1 cellular context compared by ENCODE assay signal in genomic region chr16:30063278-30063892, GRCh38.
A peak's percentile ranks its signal among the peaks of the same experiment; 100 is the strongest.
TF ChIP-seq lines count a peak whose summit lies in the region.

No MANE protein-coding gene starts in this region.

TF ChIP-seq in HepG2, 621 proteins besides CTCF, POLR2A, EP300 and RAD21 (continued from another document and continues in another):
- TF ChIP-seq HES4 (CRISPR knock-in tag; IDR thresholded peaks at IDR 0.05; ENCODE audit: borderline replicate concordance), result peak; percentile 51; the same call in 1 of the 2 replicates
- TF ChIP-seq ZNF704 (CRISPR knock-in tag; IDR thresholded peaks at IDR 0.05; ENCODE audit: borderline replicate concordance), result no peak; the same call in 1 of the 2 replicates
- 0 out of 2 replicates have a peak, but pooled peaks have one; percentile 3 for TF ChIP-seq RARA (CRISPR knock-in tag; IDR thresholded peaks at IDR 0.05)
- peak; percentile 73; the same call in 1 of the 2 replicates for TF ChIP-seq MXD4 (CRISPR knock-in tag; IDR thresholded peaks at IDR 0.05)
- 0 out of 2 replicates have a peak, but pooled peaks have one; percentile 54 for TF ChIP-seq RELA (CRISPR knock-in tag; IDR thresholded peaks at IDR 0.05)
- TF ChIP-seq ZNF7 (CRISPR knock-in tag; IDR thresholded peaks at IDR 0.05), result no peak
- TF ChIP-seq CC2D1A (CRISPR knock-in tag; IDR thresholded peaks at IDR 0.05), result no peak
- TF ChIP-seq GTF2F1 (IDR thresholded peaks at IDR 0.05; ENCODE audit: low read length), result no peak
- TF ChIP-seq KDM4B (CRISPR knock-in tag; IDR thresholded peaks at IDR 0.05), result 0 out of 2 replicates have a peak, but pooled peaks have one; percentile 6
- no peak for TF ChIP-seq ZNF672 (CRISPR knock-in tag; IDR thresholded peaks at IDR 0.05)
- TF ChIP-seq ZBTB49 (CRISPR knock-in tag; IDR thresholded peaks at IDR 0.05; ENCODE audit: borderline replicate concordance), result 0 out of 2 replicates have a peak, but pooled peaks have one; percentile 20
- no peak; the same call in 1 of the 2 replicates for TF ChIP-seq ZNF563 (CRISPR knock-in tag; IDR thresholded peaks at IDR 0.05)
- TF ChIP-seq ZMYM3 (CRISPR knock-in tag; IDR thresholded peaks at IDR 0.05), result peak; percentile 80
- no peak for TF ChIP-seq KLF13 (CRISPR knock-in tag; IDR thresholded peaks at IDR 0.05)
- TF ChIP-seq RCOR2 (CRISPR knock-in tag; IDR thresholded peaks at IDR 0.05), result 0 out of 2 replicates have a peak, but pooled peaks have one; percentile 37
- TF ChIP-seq FOXA1 (IDR thresholded peaks at IDR 0.05), result no peak
- 0 out of 2 replicates have a peak, but pooled peaks have one; percentile 2 for TF ChIP-seq FOXA1 (CRISPR knock-in tag; IDR thresholded peaks at IDR 0.05)
- TF ChIP-seq NR2F1 (CRISPR knock-in tag; IDR thresholded peaks at IDR 0.05), result 0 out of 4 replicates have a peak, but pooled peaks of 1 of the 2 experiments have one; percentile 19
- TF ChIP-seq CREB3 (CRISPR knock-in tag; IDR thresholded peaks at IDR 0.05), result no peak
- no peak for TF ChIP-seq TEAD3 (CRISPR knock-in tag; optimal IDR thresholded peaks at IDR 0.05; ENCODE audit: borderline replicate concordance)
- no peak for TF ChIP-seq SSRP1 (CRISPR knock-in tag; IDR thresholded peaks at IDR 0.05)
- 0 out of 2 replicates have a peak, but pooled peaks have one; percentile 58 for TF ChIP-seq ETS1 (CRISPR knock-in tag; IDR thresholded peaks at IDR 0.05)
- no peak for TF ChIP-seq NCOA5 (CRISPR knock-in tag; IDR thresholded peaks at IDR 0.05)
- TF ChIP-seq ZBTB25 (CRISPR knock-in tag; IDR thresholded peaks at IDR 0.05), result 0 out of 2 replicates have a peak, but pooled peaks have one; percentile 11
- TF ChIP-seq AFF4 (CRISPR knock-in tag; IDR thresholded peaks at IDR 0.05), result peak; percentile 55; the same call in 1 of the 2 replicates
- peak; percentile 39; the same call in 1 of the 2 replicates for TF ChIP-seq ZNF557 (CRISPR knock-in tag; IDR thresholded peaks at IDR 0.05)
- TF ChIP-seq PBX3 (CRISPR knock-in tag; IDR thresholded peaks at IDR 0.05; ENCODE audit: borderline replicate concordance), result no peak
- TF ChIP-seq IRF2 (CRISPR knock-in tag; IDR thresholded peaks at IDR 0.05), result 0 out of 2 replicates have a peak, but pooled peaks have one; percentile 17
- 0 out of 2 replicates have a peak, but pooled peaks have one; percentile 49 for TF ChIP-seq ATF7-NPFF (CRISPR knock-in tag; IDR thresholded peaks at IDR 0.05; ENCODE audit: low read depth)
- TF ChIP-seq AKAP8 (CRISPR knock-in tag; IDR thresholded peaks at IDR 0.05), result no peak; the same call in 1 of the 2 replicates
- 0 out of 2 replicates have a peak, but pooled peaks have one; percentile 64 for TF ChIP-seq ZNF790 (CRISPR knock-in tag; IDR thresholded peaks at IDR 0.05; ENCODE audit: borderline replicate concordance)
- TF ChIP-seq ZNF768 (CRISPR knock-in tag; IDR thresholded peaks at IDR 0.05), result peak; percentile 73; the same call in 1 of the 2 replicates
- no peak for TF ChIP-seq TFDP2 (CRISPR knock-in tag; IDR thresholded peaks at IDR 0.05)
- no peak for TF ChIP-seq ZBTB26 (CRISPR knock-in tag; IDR thresholded peaks at IDR 0.05; ENCODE audit: borderline replicate concordance)
- TF ChIP-seq SRSF1 (optimal IDR thresholded peaks at IDR 0.05; ENCODE audit: low read depth, low read length), result peak; percentile 74
- no peak for TF ChIP-seq MTERF4 (CRISPR knock-in tag; IDR thresholded peaks at IDR 0.05)
- no peak for TF ChIP-seq ZNF550 (CRISPR knock-in tag; IDR thresholded peaks at IDR 0.05; ENCODE audit: borderline replicate concordance)
- TF ChIP-seq ZNF136 (CRISPR knock-in tag; IDR thresholded peaks at IDR 0.05; ENCODE audit: low read depth), result no peak
- no peak for TF ChIP-seq ZNF580 (CRISPR knock-in tag; IDR thresholded peaks at IDR 0.05; ENCODE audit: borderline replicate concordance, low read depth)
- no peak for TF ChIP-seq CCAR2 (optimal IDR thresholded peaks at IDR 0.05; ENCODE audit: low read depth, low read length)
- TF ChIP-seq HIC2 (CRISPR knock-in tag; IDR thresholded peaks at IDR 0.05; ENCODE audit: low read depth), result peak; percentile 69
- TF ChIP-seq ATRX (CRISPR knock-in tag; IDR thresholded peaks at IDR 0.05; ENCODE audit: borderline replicate concordance), result 0 out of 2 replicates have a peak, but pooled peaks have one; percentile 20
- TF ChIP-seq ZNF251 (CRISPR knock-in tag; IDR thresholded peaks at IDR 0.05), result peak; percentile 58; the same call in 1 of the 2 replicates
- no peak for TF ChIP-seq SMARCC2 (IDR thresholded peaks at IDR 0.05)
- peak; percentile 25; the same call in 1 of the 2 replicates for TF ChIP-seq FOXC1 (CRISPR knock-in tag; IDR thresholded peaks at IDR 0.05; ENCODE audit: borderline replicate concordance)
- TF ChIP-seq SIX1 (CRISPR knock-in tag; IDR thresholded peaks at IDR 0.05; ENCODE audit: borderline replicate concordance), result no peak
